Comparison of ENCODE assay signal across 1 cellular context in genomic region chr2:209471037-209471436, GRCh38.
TF ChIP-seq lines count a peak whose summit lies in the region.

No MANE protein-coding gene starts in this region.

TF ChIP-seq in A549, 52 proteins besides CTCF, POLR2A, EP300 and RAD21 (continued from another document):
- TF ChIP-seq, protein P1, sequence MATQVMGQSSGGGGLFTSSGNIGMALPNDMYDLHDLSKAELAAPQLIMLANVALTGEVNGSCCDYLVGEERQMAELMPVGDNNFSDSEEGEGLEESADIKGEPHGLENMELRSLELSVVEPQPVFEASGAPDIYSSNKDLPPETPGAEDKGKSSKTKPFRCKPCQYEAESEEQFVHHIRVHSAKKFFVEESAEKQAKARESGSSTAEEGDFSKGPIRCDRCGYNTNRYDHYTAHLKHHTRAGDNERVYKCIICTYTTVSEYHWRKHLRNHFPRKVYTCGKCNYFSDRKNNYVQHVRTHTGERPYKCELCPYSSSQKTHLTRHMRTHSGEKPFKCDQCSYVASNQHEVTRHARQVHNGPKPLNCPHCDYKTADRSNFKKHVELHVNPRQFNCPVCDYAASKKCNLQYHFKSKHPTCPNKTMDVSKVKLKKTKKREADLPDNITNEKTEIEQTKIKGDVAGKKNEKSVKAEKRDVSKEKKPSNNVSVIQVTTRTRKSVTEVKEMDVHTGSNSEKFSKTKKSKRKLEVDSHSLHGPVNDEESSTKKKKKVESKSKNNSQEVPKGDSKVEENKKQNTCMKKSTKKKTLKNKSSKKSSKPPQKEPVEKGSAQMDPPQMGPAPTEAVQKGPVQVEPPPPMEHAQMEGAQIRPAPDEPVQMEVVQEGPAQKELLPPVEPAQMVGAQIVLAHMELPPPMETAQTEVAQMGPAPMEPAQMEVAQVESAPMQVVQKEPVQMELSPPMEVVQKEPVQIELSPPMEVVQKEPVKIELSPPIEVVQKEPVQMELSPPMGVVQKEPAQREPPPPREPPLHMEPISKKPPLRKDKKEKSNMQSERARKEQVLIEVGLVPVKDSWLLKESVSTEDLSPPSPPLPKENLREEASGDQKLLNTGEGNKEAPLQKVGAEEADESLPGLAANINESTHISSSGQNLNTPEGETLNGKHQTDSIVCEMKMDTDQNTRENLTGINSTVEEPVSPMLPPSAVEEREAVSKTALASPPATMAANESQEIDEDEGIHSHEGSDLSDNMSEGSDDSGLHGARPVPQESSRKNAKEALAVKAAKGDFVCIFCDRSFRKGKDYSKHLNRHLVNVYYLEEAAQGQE (IDR thresholded peaks at IDR 0.05): no peak
TF ChIP-seq in A549: peak in this region for 0.
